18 cellular contexts compared by ENCODE assay signal in the genomic region with DNA sequence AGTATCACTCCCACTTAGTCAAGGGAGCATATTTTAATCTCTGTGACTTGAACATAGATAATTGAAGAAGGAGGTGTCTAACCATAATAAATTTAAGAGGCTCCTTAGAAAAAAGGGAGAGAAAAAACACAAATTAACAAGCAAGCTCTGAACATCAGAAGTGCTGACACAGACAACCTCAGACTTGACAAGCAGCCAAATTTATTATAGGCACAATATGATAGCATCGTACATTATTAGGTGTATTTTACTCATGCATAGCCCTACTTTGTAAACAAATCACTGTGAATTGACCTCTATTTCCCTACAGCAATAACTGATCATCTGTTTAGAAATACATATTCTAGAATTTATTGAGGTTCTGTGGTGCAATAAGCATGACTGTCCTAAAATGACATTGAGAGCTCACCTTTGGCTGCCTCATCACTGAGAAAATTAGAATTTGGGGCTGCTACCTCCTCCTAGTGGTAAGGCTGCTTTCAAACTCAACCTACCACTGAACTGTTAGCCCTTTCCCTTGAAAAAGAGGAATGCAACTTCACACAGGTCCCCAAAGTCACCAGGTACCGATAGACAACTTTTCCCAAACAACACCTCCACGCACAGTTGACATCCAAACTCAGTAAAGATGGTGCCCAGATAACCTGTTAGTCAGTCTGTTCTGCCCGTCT.
A peak's percentile ranks its signal among the peaks of the same experiment; 100 is the strongest.
DNase-seq lines count a peak whose midpoint lies in the region; ATAC-seq and TF ChIP-seq lines count a peak whose summit lies in the region.
"Had no signal": no experiment of that assay in that cellular context is flagged by ENCODE, and none has a peak within 500 bp of the region (broad histone marks: within the 10 kb centered on the region; RNA-seq: fewer than 3 reads in every experiment).

No MANE protein-coding gene starts in this region.

- H4K5ac ChIP-seq in H9 (ENCODE audit: insufficient read length, low read depth, low read length): no peak overlapping the region

- H3K9ac ChIP-seq in H9 (ENCODE audit: extremely low read depth, insufficient read length, low read length): no peak overlapping the region
- H3K9ac ChIP-seq in OCI-LY3 (ENCODE audit: low read length): no peak overlapping the region

- peaks cover 17 to 22% of the 10 kb centered on the region in 2 experiments for H3K4me1 Mint-ChIP-seq in H9
- H3K4me1 Mint-ChIP-seq: activated CD4-positive, alpha-beta T cell treated with anti-CD3 and anti-CD28 coated beads, Interleukin-2, amount 10 ng/mL, durations not matched to agents 7 days and 5 days; activated naive CD4-positive, alpha-beta T cell treated with anti-CD3 and anti-CD28 coated beads, Interleukin-2, amount 10 ng/mL, durations not matched to agents 7 days and 5 days; memory B cell had no signal

- H3K4me3 ChIP-seq in BE2C (ENCODE audit: low read depth, low read length) (no peak overlapping the region), OCI-LY3 (ENCODE audit: low read length) (no peak overlapping the region), epithelial cell of esophagus (ENCODE audit: low read length) (no peak overlapping the region)
- H3K4me3 ChIP-seq: ascending aorta, skin epidermis had no signal

- H2BK5ac ChIP-seq in H9 (ENCODE audit: insufficient read length, low read length): no peak overlapping the region

- no peak overlapping the region for H2BK120ac ChIP-seq in H9 (ENCODE audit: low read depth, low read length, poor library complexity, severe bottlenecking)

- no peak overlapping the region for H2BK15ac ChIP-seq in H9 (ENCODE audit: low read depth, low read length)

- H4K20me1 ChIP-seq in H9 (ENCODE audit: control insufficient read depth, insufficient read depth, insufficient read length): no peaks in the 10 kb centered on the region
- no peaks in the 10 kb centered on the region for H4K20me1 ChIP-seq in OCI-LY3 (ENCODE audit: insufficient read depth, low read length)

- no peak overlapping the region for H2AFZ ChIP-seq in H9 (ENCODE audit: low read length)
- no peak overlapping the region for H2AFZ ChIP-seq in OCI-LY3 (ENCODE audit: low read depth, low read length)

- DNase-seq in BE2C (no peak), H9 (no peak), epithelial cell of esophagus (ENCODE audit: low read depth) (no peak), NCI-H2171 (lab: John Stamatoyannopoulos, UW) (no peak)
- no peak for DNase-seq in activated naive CD4-positive, alpha-beta T cell treated with anti-CD3 and anti-CD28 coated beads, Interleukin-2, amount 50 U/mL, for 16 hours
- DNase-seq: activated CD4-positive, alpha-beta T cell treated with anti-CD3 and anti-CD28 coated beads, Interleukin-2, amount 10 ng/mL, durations not matched to agents 7 days and 5 days; activated naive CD4-positive, alpha-beta T cell treated with anti-CD3 and anti-CD28 coated beads, Interleukin-2, amount 10 ng/mL, durations not matched to agents 7 days and 5 days; kidney; natural killer cell; Right ventricle myocardium superior; stimulated activated CD4-positive, alpha-beta T cell treated with anti-CD3 and anti-CD28 coated beads, Interleukin-2, amount 100 ng/mL, for 48 hours had no signal

- H3K9me3 ChIP-seq in BE2C (no peaks in the 10 kb centered on the region), H9 (ENCODE audit: control insufficient read depth, low read depth, low read length) (no peaks in the 10 kb centered on the region), OCI-LY3 (ENCODE audit: insufficient read depth, low read length) (no peaks in the 10 kb centered on the region)
- H3K9me3 ChIP-seq: ascending aorta had no signal

- H4K8ac ChIP-seq in H9 (replicated peaks; ENCODE audit: insufficient read length, low read depth, low read length): no peak overlapping the region

- no peak overlapping the region for H3K18ac ChIP-seq in H9 (ENCODE audit: insufficient read length, low read depth, low read length)

- H4K91ac ChIP-seq in H9 (ENCODE audit: insufficient read length, low read depth, low read length): no peak overlapping the region

- H2AK5ac ChIP-seq in H9 (ENCODE audit: insufficient read length, low read length): no peak overlapping the region

- no peak overlapping the region for H3K4ac ChIP-seq in H9 (ENCODE audit: low read depth, low read length)

- H3K4me1 ChIP-seq in BE2C: no peaks in the 10 kb centered on the region
- peaks cover 2% of the 10 kb centered on the region; the same call in 1 of the 2 replicates for H3K4me1 ChIP-seq in H9 (ENCODE audit: insufficient read depth, low read length)
- H3K4me1 ChIP-seq in OCI-LY3 (ENCODE audit: low read length): peaks cover 13% of the 10 kb centered on the region
- H3K4me1 ChIP-seq: ascending aorta had no signal

- no peak overlapping the region for H3K56ac ChIP-seq in H9 (ENCODE audit: insufficient read length, low read depth, low read length)

- H3K27me3 ChIP-seq in BE2C (no peaks in the 10 kb centered on the region), H9 (ENCODE audit: insufficient read depth, low read length) (no peaks in the 10 kb centered on the region), OCI-LY3 (ENCODE audit: low read depth, low read length) (no peaks in the 10 kb centered on the region)
- H3K27me3 ChIP-seq: ascending aorta had no signal

- no peak overlapping the region for H3K4me3 Mint-ChIP-seq in H9
- H3K4me3 Mint-ChIP-seq: activated CD4-positive, alpha-beta T cell treated with anti-CD3 and anti-CD28 coated beads, Interleukin-2, amount 10 ng/mL, durations not matched to agents 7 days and 5 days; activated naive CD4-positive, alpha-beta T cell treated with anti-CD3 and anti-CD28 coated beads, Interleukin-2, amount 10 ng/mL, durations not matched to agents 7 days and 5 days; memory B cell; natural killer cell had no signal

- H3K79me2 ChIP-seq in H9 (ENCODE audit: insufficient read depth, low read length) (no peaks in the 10 kb centered on the region), OCI-LY3 (ENCODE audit: low read length) (no peaks in the 10 kb centered on the region)

- no peak overlapping the region for H3T11ph ChIP-seq in H9 (ENCODE audit: low read length)

- no peaks in the 10 kb centered on the region; the same call in none of the 2 replicates for H3K27me3 Mint-ChIP-seq in H9 (ENCODE audit: low read depth)
- H3K27me3 Mint-ChIP-seq: activated naive CD4-positive, alpha-beta T cell treated with anti-CD3 and anti-CD28 coated beads, Interleukin-2, amount 10 ng/mL, durations not matched to agents 7 days and 5 days; progenitor cell of endocrine pancreas had no signal

- H2BK12ac ChIP-seq in H9 (ENCODE audit: insufficient read length, low read depth, low read length): no peak overlapping the region

- H3K36me3 ChIP-seq in BE2C (no peaks in the 10 kb centered on the region), OCI-LY3 (replicated peaks; ENCODE audit: low read depth, low read length) (no peaks in the 10 kb centered on the region)
- H3K36me3 ChIP-seq: ascending aorta had no signal

- no peak overlapping the region for H3K27ac Mint-ChIP-seq in H9
- H3K27ac Mint-ChIP-seq: activated CD4-positive, alpha-beta T cell treated with anti-CD3 and anti-CD28 coated beads, Interleukin-2, amount 10 ng/mL, durations not matched to agents 7 days and 5 days; activated naive CD4-positive, alpha-beta T cell treated with anti-CD3 and anti-CD28 coated beads, Interleukin-2, amount 10 ng/mL, durations not matched to agents 7 days and 5 days; memory B cell; natural killer cell; progenitor cell of endocrine pancreas had no signal

- no peak overlapping the region for H3K4me2 ChIP-seq in H9 (ENCODE audit: insufficient read depth, insufficient read length, low read length)
- H3K4me2 ChIP-seq in OCI-LY3 (ENCODE audit: low read length): no peak overlapping the region

- peaks cover 2 to 12% (median 6%) of the 10 kb centered on the region in 3 experiments; a peak in 6 of 7 replicates for H3K36me3 Mint-ChIP-seq in H9 (ENCODE audit: insufficient read depth in 1 of 3, low read depth in 3 of 3)
- H3K36me3 Mint-ChIP-seq: activated naive CD4-positive, alpha-beta T cell treated with anti-CD3 and anti-CD28 coated beads, Interleukin-2, amount 10 ng/mL, durations not matched to agents 7 days and 5 days; memory B cell; natural killer cell had no signal

- H3K9me3 Mint-ChIP-seq in H9: peaks cover 8 to 13% of the 10 kb centered on the region in 2 experiments
- H3K9me3 Mint-ChIP-seq: activated CD4-positive, alpha-beta T cell treated with anti-CD3 and anti-CD28 coated beads, Interleukin-2, amount 10 ng/mL, durations not matched to agents 7 days and 5 days; activated naive CD4-positive, alpha-beta T cell treated with anti-CD3 and anti-CD28 coated beads, Interleukin-2, amount 10 ng/mL, durations not matched to agents 7 days and 5 days; memory B cell; natural killer cell had no signal

- H3K27ac ChIP-seq in H9 (ENCODE audit: insufficient read length, low read depth, low read length) (no peak overlapping the region), OCI-LY3 (ENCODE audit: low read length) (no peak overlapping the region)
- H3K27ac ChIP-seq: ascending aorta, skin epidermis had no signal

- no peak overlapping the region for H2BK20ac ChIP-seq in H9 (ENCODE audit: low read depth, low read length, poor library complexity, severe bottlenecking)

- H3K23me2 ChIP-seq in H9 (ENCODE audit: insufficient read length, low read depth, low read length, poor library complexity, severe bottlenecking): no peaks in the 10 kb centered on the region

- ATAC-seq in GM18517 (IDR thresholded peaks at IDR 0.05; ENCODE audit: unreplicated experiment) (no peak), HG03139 (IDR thresholded peaks at IDR 0.05; ENCODE audit: unreplicated experiment) (no peak)
- ATAC-seq: natural killer cell had no signal

- TF ChIP-seq CTCF in BE2C (IDR thresholded peaks at IDR 0.05; ENCODE audit: low read depth, low read length) (peak; percentile 52), H9 (conservative IDR thresholded peaks at IDR 0.05) (peak; percentile 63), OCI-LY3 (IDR thresholded peaks at IDR 0.05; ENCODE audit: low read depth, low read length) (peak; percentile 34; the same call in 1 of the 2 replicates), epithelial cell of esophagus (IDR thresholded peaks at IDR 0.05; ENCODE audit: insufficient read depth, low read depth, low read length, missing control alignments) (peak; percentile 13)

- H3K23ac ChIP-seq in H9 (ENCODE audit: insufficient read length, low read depth, low read length): no peak overlapping the region

- H3K79me1 ChIP-seq in H9 (ENCODE audit: insufficient read depth, low read depth, low read length, poor library complexity, severe bottlenecking): no peaks in the 10 kb centered on the region

- no peak overlapping the region for H3K14ac ChIP-seq in H9 (ENCODE audit: insufficient read depth, low read length)

- WGBS in H9 (ENCODE audit: extremely low coverage, insufficient read length, low lambda C conversion rate): no CpG with 5 or more reads among the region's 4 CpGs

Comparison
In these comparisons a context has a peak if more than half of its experiments do, and no peak if none do; other contexts are left out.
1. CTCF ChIP-seq: peak in every context shown above with its lines; median percentile 63 in H9; 52 in BE2C; 34 in OCI-LY3; 13 in epithelial cell of esophagus.